ENCODE assay signal across 35 cellular contexts in genomic region chr2:3207091-3207491, GRCh38.
"Had no signal": no experiment of that assay in that cellular context is flagged by ENCODE, and none has a peak within 500 bp of the region (broad histone marks: within the 10 kb centered on the region; RNA-seq: fewer than 3 reads in every experiment).

No MANE protein-coding gene starts in this region.

- H3K4me3 Mint-ChIP-seq: activated naive CD4-positive, alpha-beta T cell treated with anti-CD3 and anti-CD28 coated beads for 36 hours; activated naive CD8-positive, alpha-beta T cell treated with anti-CD3 and anti-CD28 coated beads for 36 hours; activated T-cell treated with anti-CD3 and anti-CD28 coated beads, Interleukin-2, amount 50 U/mL, for 4 hours; effector memory CD8-positive, alpha-beta T cell; immature natural killer cell; nephron; stimulated activated naive B cell treated with anti-CD40 and anti-IgM and Interleukin-4, amounts not matched to agents 10 μg/mL and 1 μg/mL and 100 μg/mL, for 72 hours had no signal

- H3K27me3 ChIP-seq: adrenal gland, body of pancreas, dorsolateral prefrontal cortex, heart left ventricle, left lung, pancreas, sigmoid colon, testis, transverse colon had no signal

- DNase-seq: activated CD4-positive, alpha-beta T cell treated with anti-CD3 and anti-CD28 coated beads for 4 hours; activated CD4-positive, alpha-beta T cell treated with anti-CD3 and anti-CD28 coated beads, Interleukin-2, amount 50 U/mL, for 4 hours; activated naive CD4-positive, alpha-beta T cell treated with anti-CD3 and anti-CD28 coated beads for 36 hours; activated naive CD8-positive, alpha-beta T cell treated with anti-CD3 and anti-CD28 coated beads for 36 hours; activated T-cell treated with anti-CD3 and anti-CD28 coated beads, Interleukin-2, amount 50 U/mL, for 4 hours; aorta; cerebellar nuclear complex; dorsolateral prefrontal cortex; effector memory CD8-positive, alpha-beta T cell; foreskin fibroblast; heart left ventricle; hypothalamus; immature natural killer cell; kidney glomerular epithelial cell; left lung; mesendoderm; mucosa of descending colon; pancreas; sigmoid colon; small intestine; stimulated activated CD4-positive, alpha-beta T cell treated with anti-CD3 and anti-CD28 coated beads, Interleukin-1b, Interleukin-23, amount 100 ng/mL, for 48 hours; stimulated activated CD4-positive, alpha-beta T cell treated with anti-CD3 and anti-CD28 coated beads, Interleukin-4, amount 100 ng/mL, for 4 hours; stimulated activated CD8-positive, alpha-beta memory T cell treated with anti-CD3 and anti-CD28 coated beads, Interleukin-4, amount 100 ng/mL, for 48 hours; stimulated activated naive B cell treated with anti-CD40 and anti-IgM and Interleukin-4, amounts not matched to agents 10 μg/mL and 1 μg/mL and 100 μg/mL, for 72 hours; T-helper 9 cell; testis; transverse colon had no signal

- H3K36me3 ChIP-seq: adrenal gland, pancreas, prostate gland, transverse colon had no signal

- H3K27me3 Mint-ChIP-seq: activated naive CD8-positive, alpha-beta T cell treated with anti-CD3 and anti-CD28 coated beads for 36 hours; effector memory CD8-positive, alpha-beta T cell; stimulated activated naive B cell treated with anti-CD40 and anti-IgM and Interleukin-4, amounts not matched to agents 10 μg/mL and 1 μg/mL and 100 μg/mL, for 72 hours had no signal

- H3K4me1 Mint-ChIP-seq: nephron had no signal

- ATAC-seq: activated T-cell treated with anti-CD3 and anti-CD28 coated beads, Interleukin-2, amount 50 U/mL, for 4 hours; body of pancreas; effector memory CD8-positive, alpha-beta T cell; left lung; mucosa of descending colon; pancreas; stimulated activated naive B cell treated with anti-CD40 and anti-IgM and Interleukin-4, amounts not matched to agents 10 μg/mL and 1 μg/mL and 100 μg/mL, for 72 hours had no signal

- H3K27ac Mint-ChIP-seq: activated naive CD4-positive, alpha-beta T cell treated with anti-CD3 and anti-CD28 coated beads for 36 hours; activated naive CD8-positive, alpha-beta T cell treated with anti-CD3 and anti-CD28 coated beads for 36 hours; activated T-helper 2 cell treated with anti-CD3 and anti-CD28 coated beads, Interferon-gamma antibody, Interleukin-2, Interleukin-4, amounts not matched to agents 10 μg/mL and 5 μg/mL and 100 μg/mL, durations not matched to agents 14 hours and 24 hours and 36 hours; effector memory CD8-positive, alpha-beta T cell; immature natural killer cell; nephron; stimulated activated naive B cell treated with anti-CD40 and anti-IgM and Interleukin-4, amounts not matched to agents 10 μg/mL and 1 μg/mL and 100 μg/mL, for 72 hours had no signal

- H3K27ac ChIP-seq: adrenal gland, body of pancreas, coronary artery, dorsolateral prefrontal cortex, heart left ventricle, left lung, pancreas, prostate gland, sigmoid colon, testis, transverse colon, VCaP had no signal

- H3K4me3 ChIP-seq: adrenal gland, body of pancreas, coronary artery, dorsolateral prefrontal cortex, heart left ventricle, left lung, lung, mucosa of descending colon, pancreas, prostate gland, sigmoid colon, testis, transverse colon had no signal

- H3K4me1 ChIP-seq: adrenal gland, body of pancreas, heart left ventricle, left lung, pancreas, prostate gland, sigmoid colon, testis, transverse colon had no signal

- H3K9me3 ChIP-seq: adrenal gland, body of pancreas, heart left ventricle, left lung, mucosa of descending colon, pancreas, prostate gland, sigmoid colon, testis, transverse colon had no signal
